In genomic region chr17:59565171-59565958, GRCh38 we compare ENCODE assay signal across 8 cellular contexts. TPM values are rescaled to one million over a fixed set of nuclear protein-coding genes. Genes with fewer than 3 reads are reported as not detected.
DNase-seq lines count a peak whose midpoint lies in the region; ATAC-seq and TF ChIP-seq lines count a peak whose summit lies in the region.

Gene DHX40 (plus strand): TSS chr17:59565610. CDS start chr17:59565672, 62 bp downstream.

- peak within 1 kb of the TSS; percentile 100 for H3K4me3 Mint-ChIP-seq in GM23338
- peak within 1 kb of the TSS; percentile 99 for H3K4me3 Mint-ChIP-seq in activated T-helper 2 cell treated with anti-CD3 and anti-CD28 coated beads, Interferon-gamma antibody, Interleukin-2, Interleukin-4, amounts not matched to agents 10 μg/mL and 5 μg/mL and 100 μg/mL, durations not matched to agents 14 hours and 24 hours and 36 hours (ENCODE audit: low read depth)
- peak within 1 kb of the TSS; percentile 100 for H3K4me3 Mint-ChIP-seq in natural killer cell

- H3K27ac ChIP-seq in GM23338 (ENCODE audit: low read depth) (peak within 1 kb of the TSS; percentile 87), RWPE2 (ENCODE audit: poor library complexity, severe bottlenecking) (peak within 1 kb of the TSS; percentile 28)

- H3K9ac ChIP-seq in Loucy (ENCODE audit: low read depth, low read length, poor library complexity, severe bottlenecking) = peak within 1 kb of the TSS; percentile 74

- peak within 1 kb of the TSS; percentile 92 for H3K4me2 ChIP-seq in GM23338
- peak within 1 kb of the TSS; percentile 95 for H3K4me2 ChIP-seq in Loucy (ENCODE audit: low read depth, low read length, poor library complexity, severe bottlenecking)

- H3K9me3 ChIP-seq in Loucy (ENCODE audit: insufficient read depth, low read depth, low read length) (no peaks in the 10 kb centered on the region), RWPE2 (ENCODE audit: severe bottlenecking) (no peaks in the 10 kb centered on the region)

- peak; percentile 86 for ATAC-seq in GM23338
- peak; percentile 72 for ATAC-seq in RWPE2 (ENCODE audit: low read depth)
- peak; percentile 93 to 96 (median 96) for ATAC-seq in natural killer cell

- peaks cover 7% of the 10 kb centered on the region for H3K9me2 ChIP-seq in GM23338 (ENCODE audit: insufficient read depth)
- H3K9me2 ChIP-seq in Loucy (replicated peaks; ENCODE audit: low read depth, low read length) = no peaks in the 10 kb centered on the region

- H3K36me3 Mint-ChIP-seq in GM23338 (ENCODE audit: low read depth) (peaks cover 13% of the 10 kb centered on the region; the same call in 2 of the 3 replicates), natural killer cell (no peaks in the 10 kb centered on the region)
- H3K36me3 Mint-ChIP-seq in activated T-helper 2 cell treated with anti-CD3 and anti-CD28 coated beads, Interferon-gamma antibody, Interleukin-2, Interleukin-4, amounts not matched to agents 10 μg/mL and 5 μg/mL and 100 μg/mL, durations not matched to agents 14 hours and 24 hours and 36 hours (ENCODE audit: low read depth) = peaks cover 16% of the 10 kb centered on the region

- H4K20me1 ChIP-seq in GM23338 (replicated peaks; ENCODE audit: insufficient read depth) = no peaks in the 10 kb centered on the region
- H4K20me1 ChIP-seq in Loucy (ENCODE audit: insufficient read depth, low read length, poor library complexity, severe bottlenecking) = no peaks in the 10 kb centered on the region

- H3K4me1 ChIP-seq in GM23338 (ENCODE audit: insufficient read depth) (no peaks in the 10 kb centered on the region), Loucy (ENCODE audit: insufficient read depth, low read length, poor library complexity, severe bottlenecking) (peaks cover 19% of the 10 kb centered on the region), RWPE2 (ENCODE audit: insufficient read depth, poor library complexity, severe bottlenecking) (peaks cover 10% of the 10 kb centered on the region)

- DNase-seq in DMS53 treated with DMSO at 0.1 percent for 48 hours (lab: John Stamatoyannopoulos, UW; ENCODE audit: unreplicated experiment) = peak; percentile 69
- peak; percentile 99 for DNase-seq in GM23338 (ENCODE audit: low spot score)
- peak; percentile 95 for DNase-seq in RWPE2 (ENCODE audit: low spot score)
- DNase-seq in activated T-helper 2 cell treated with anti-CD3 and anti-CD28 coated beads, Interferon-gamma antibody, Interleukin-2, Interleukin-4, amounts not matched to agents 10 μg/mL and 5 μg/mL and 100 μg/mL, durations not matched to agents 14 hours and 24 hours and 36 hours (ENCODE audit: low spot score) = peak; percentile 91
- DNase-seq in fibroblast of peridontal ligament (ENCODE audit: extremely low read depth) = peak; percentile 94
- DNase-seq in natural killer cell = peak; percentile 94
- DNase-seq in stimulated activated naive CD4-positive, alpha-beta T cell (lab: John Stamatoyannopoulos, UW) = peak; percentile 86 to 94 (median 91)

- H3K27me3 Mint-ChIP-seq in GM23338 (ENCODE audit: insufficient read depth, low read depth, poor library complexity) (peaks cover 23% of the 10 kb centered on the region), natural killer cell (ENCODE audit: low read depth in 2 of 2) (no peaks in the 10 kb centered on the region)
- H3K27me3 Mint-ChIP-seq in activated T-helper 2 cell treated with anti-CD3 and anti-CD28 coated beads, Interferon-gamma antibody, Interleukin-2, Interleukin-4, amounts not matched to agents 10 μg/mL and 5 μg/mL and 100 μg/mL, durations not matched to agents 14 hours and 24 hours and 36 hours (ENCODE audit: low read depth) = no peaks in the 10 kb centered on the region

- peaks cover 6% of the 10 kb centered on the region for H3K36me3 ChIP-seq in GM23338 (ENCODE audit: insufficient read depth)
- H3K36me3 ChIP-seq in Loucy (ENCODE audit: insufficient read depth, low read length) = no peaks in the 10 kb centered on the region
- H3K36me3 ChIP-seq in RWPE2 (ENCODE audit: low read depth) = peaks cover 13% of the 10 kb centered on the region

- TF ChIP-seq CTCF in GM23338 (conservative IDR thresholded peaks at IDR 0.05; ENCODE audit: low read depth in 2 of 2) (no peak), Loucy (conservative IDR thresholded peaks at IDR 0.05; ENCODE audit: low read length) (no peak), RWPE2 (IDR thresholded peaks at IDR 0.05; ENCODE audit: poor library complexity, severe bottlenecking) (no peak), natural killer cell (IDR thresholded peaks at IDR 0.05) (no peak)

- peaks cover 14% of the 10 kb centered on the region for H3K27me3 ChIP-seq in GM23338 (ENCODE audit: insufficient read depth)
- no peaks in the 10 kb centered on the region for H3K27me3 ChIP-seq in Loucy (ENCODE audit: insufficient read depth, low read length, poor library complexity, severe bottlenecking)
- H3K27me3 ChIP-seq in RWPE2 (ENCODE audit: insufficient read depth, poor library complexity, severe bottlenecking) = no peaks in the 10 kb centered on the region

- intact Hi-C loops in activated T-helper 2 cell treated with anti-CD3 and anti-CD28 coated beads, Interferon-gamma antibody, Interleukin-2, Interleukin-4, amounts not matched to agents 10 μg/mL and 5 μg/mL and 100 μg/mL, durations not matched to agents 14 hours and 24 hours and 36 hours (cut with micrococcal nuclease) = loop anchor here (1.0 to 5.0 kb wide), 3 partner anchors 54 to 408 kb away; partner anchors contain the start of genes CLTC, PRR11, PTRH2 and SKA2
- intact Hi-C loops in natural killer cell (cut with micrococcal nuclease) = loop anchor here (1.0 kb wide), 1 partner anchor 54 kb away; the partner anchor contains the start of gene CLTC

- H3K9me3 Mint-ChIP-seq in GM23338 (peaks cover 16% of the 10 kb centered on the region), natural killer cell (no peaks in the 10 kb centered on the region)
- peaks cover 7% of the 10 kb centered on the region for H3K9me3 Mint-ChIP-seq in activated T-helper 2 cell treated with anti-CD3 and anti-CD28 coated beads, Interferon-gamma antibody, Interleukin-2, Interleukin-4, amounts not matched to agents 10 μg/mL and 5 μg/mL and 100 μg/mL, durations not matched to agents 14 hours and 24 hours and 36 hours

- H3K27ac Mint-ChIP-seq in GM23338 (peak within 1 kb of the TSS; percentile 100), natural killer cell (peak within 1 kb of the TSS; percentile 98 to 100)
- H3K27ac Mint-ChIP-seq in activated T-helper 2 cell treated with anti-CD3 and anti-CD28 coated beads, Interferon-gamma antibody, Interleukin-2, Interleukin-4, amounts not matched to agents 10 μg/mL and 5 μg/mL and 100 μg/mL, durations not matched to agents 14 hours and 24 hours and 36 hours = peak within 1 kb of the TSS; percentile 96

- peak within 1 kb of the TSS; percentile 98 for H2AFZ ChIP-seq in GM23338
- peak within 1 kb of the TSS; percentile 100 for H2AFZ ChIP-seq in Loucy (ENCODE audit: low read length)

- peaks cover 26% of the 10 kb centered on the region for H3K79me2 ChIP-seq in GM23338 (replicated peaks; ENCODE audit: insufficient read depth)
- peaks cover 22% of the 10 kb centered on the region for H3K79me2 ChIP-seq in Loucy (ENCODE audit: insufficient read depth, low read length)

- peak within 1 kb of the TSS; percentile 93 for H3K4me3 ChIP-seq in GM23338
- H3K4me3 ChIP-seq in Loucy (ENCODE audit: low read length, poor library complexity, severe bottlenecking) = peak within 1 kb of the TSS; percentile 100
- H3K4me3 ChIP-seq in RWPE2 (ENCODE audit: severe bottlenecking) = peak within 1 kb of the TSS; percentile 91

- 0 out of 2 replicates have a peak, but pooled peaks cover 1% of the 10 kb centered on the region for H3F3A ChIP-seq in GM23338 (replicated peaks; ENCODE audit: low read depth)
- H3F3A ChIP-seq in Loucy (ENCODE audit: low read depth) = no peaks in the 10 kb centered on the region

- H3K4me1 Mint-ChIP-seq in GM23338 = peaks cover 6% of the 10 kb centered on the region; the same call in 1 of the 3 replicates
- peaks cover 18% of the 10 kb centered on the region for H3K4me1 Mint-ChIP-seq in activated T-helper 2 cell treated with anti-CD3 and anti-CD28 coated beads, Interferon-gamma antibody, Interleukin-2, Interleukin-4, amounts not matched to agents 10 μg/mL and 5 μg/mL and 100 μg/mL, durations not matched to agents 14 hours and 24 hours and 36 hours (ENCODE audit: low read depth)
- peaks cover 21 to 24% of the 10 kb centered on the region in 2 donors for H3K4me1 Mint-ChIP-seq in natural killer cell

TF ChIP-seq in GM23338, 12 proteins besides CTCF, POLR2A, EP300 and RAD21 (continues in another document):
- TF ChIP-seq EZH2phosphoT487 (IDR thresholded peaks at IDR 0.05; ENCODE audit: unreplicated experiment) (no peak), STAT1 (IDR thresholded peaks at IDR 0.05; ENCODE audit: unreplicated experiment) (no peak), ZNF331 (CRISPR knock-in tag; IDR thresholded peaks at IDR 0.05; ENCODE audit: low read depth) (no peak; the same call in 1 of the 2 replicates), CREB1 (CRISPR knock-in tag; IDR thresholded peaks at IDR 0.05; ENCODE audit: low read depth) (peak; percentile 99), POLR2AphosphoS5 (IDR thresholded peaks at IDR 0.05; ENCODE audit: low read depth) (peak; percentile 82), JUNB (IDR thresholded peaks at IDR 0.05; ENCODE audit: unreplicated experiment) (no peak)

RNA-seq across cellular contexts. Expression of gene DHX40, which starts in this region (rescaled TPM):
- total RNA-seq in GM23338 (2014; rRNA removed; shearing (Covaris generic)) = 37.6 and 38.2 TPM in 2 replicates
- polyA plus RNA-seq in GM23338 (2016; fragmentation: Nextera tagmentation; extraction: Ambion mirVana) = 14.5 and 17.3 TPM in 2 replicates
- 16.7 and 18.2 TPM in 2 replicates for total RNA-seq in activated T-helper 2 cell treated with anti-CD3 and anti-CD28 coated beads, Interferon-gamma antibody, Interleukin-2, Interleukin-4, amounts not matched to agents 10 μg/mL and 5 μg/mL and 100 μg/mL, durations not matched to agents 14 hours and 24 hours and 36 hours
- total RNA-seq in natural killer cell = 10 to 100 TPM; 43.0 to 47.4 (median 46.6) TPM

Comparison
In these comparisons a context has a peak if more than half of its experiments do, and no peak if none do; other contexts are left out.
1. Peak in every context shown above with its lines: DNase-seq, ATAC-seq, H3K4me3 ChIP-seq and H3K27ac ChIP-seq.